Comparison of ENCODE assay signal across 7 cellular contexts in genomic region chr20:3092611-3093379, GRCh38. TPM values are rescaled to one million over a fixed set of nuclear protein-coding genes. Genes with fewer than 3 reads are reported as not detected.
DNase-seq lines count a peak whose midpoint lies in the region; ATAC-seq, FAIRE-seq and TF ChIP-seq lines count a peak whose summit lies in the region.
"Had no signal": no experiment of that assay in that cellular context is flagged by ENCODE, and none has a peak within 500 bp of the region (broad histone marks: within the 10 kb centered on the region; RNA-seq: fewer than 3 reads in every experiment).

No MANE protein-coding gene starts in this region.

- H3K27me3 ChIP-seq in small intestine (ENCODE audit: control insufficient read depth in 2 of 2, insufficient read depth in 2 of 2, low read length in 2 of 2) (peaks cover 3 to 5% of the 10 kb centered on the region in 2 donors), ovary (no peaks in the 10 kb centered on the region), body of pancreas (peaks cover 0 to 11% of the 10 kb centered on the region in 2 donors)

- H3K36me3 ChIP-seq in small intestine (ENCODE audit: control insufficient read depth in 2 of 2, insufficient read depth in 2 of 2, low read length in 2 of 2) (no peaks in the 10 kb centered on the region), ovary (no peaks in the 10 kb centered on the region), body of pancreas (replicated peaks in 1 of 2; ENCODE audit: insufficient read depth in 1 of 2, low read depth in 2 of 2) (no peaks in the 10 kb centered on the region)

- TF ChIP-seq POLR2A in ovary (IDR thresholded peaks at IDR 0.05): no peak
- TF ChIP-seq POLR2A in body of pancreas (IDR thresholded peaks at IDR 0.05): no peak

- H3K4me1 ChIP-seq in small intestine (ENCODE audit: control insufficient read depth in 2 of 2, insufficient read depth in 1 of 2, low read depth in 1 of 2, low read length in 1 of 2) (no peaks in the 10 kb centered on the region), ovary (ENCODE audit: insufficient read depth) (no peaks in the 10 kb centered on the region), body of pancreas (peaks cover 9% of the 10 kb centered on the region)

- no peak for TF ChIP-seq EP300 in ovary (IDR thresholded peaks at IDR 0.05)

- no peaks in the 10 kb centered on the region for H3K9me3 ChIP-seq in small intestine (ENCODE audit: control insufficient read depth, low read depth)
- no peaks in the 10 kb centered on the region for H3K9me3 ChIP-seq in ovary
- no peaks in the 10 kb centered on the region for H3K9me3 ChIP-seq in body of pancreas

- no peak for TF ChIP-seq CTCF in ovary (IDR thresholded peaks at IDR 0.05)
- TF ChIP-seq CTCF in body of pancreas (IDR thresholded peaks at IDR 0.05): no peak

- H3K4me3 ChIP-seq in small intestine (ENCODE audit: low read depth in 1 of 2, low read length in 2 of 2) (peak overlapping the region; percentile 12 to 27), ovary (no peak overlapping the region), body of pancreas (no peak overlapping the region)

- FAIRE-seq in small intestine (lab: Jason Lieb, UNC): no peak

- no peak for ATAC-seq in body of pancreas

- 9 to 13% (median 13%) methylated on average over 35 to 81 of the region's 81 CpGs for WGBS in small intestine, 3 donors
- WGBS in ovary, 3 donors: 8 to 18% (median 9%) methylated on average over 59 to 81 of the region's 81 CpGs
- WGBS in body of pancreas, 2 donors: 6 to 30% methylated on average over 13 to 72 of the region's 81 CpGs

- H3K27ac ChIP-seq in small intestine (ENCODE audit: low read depth in 1 of 2, low read length in 1 of 2) (no peak overlapping the region), ovary (no peak overlapping the region), body of pancreas (no peak overlapping the region)

- DNase-seq in NCI-H69 (lab: John Stamatoyannopoulos, UW) (peak; percentile 43), dermis blood vessel endothelial cell (peak; percentile 25), small intestine (no peak), HCEC 1CT (no peak), ovary (no peak), body of pancreas (no peak)

- intact Hi-C loops in ovary (cut with DNase I) (no loop called here), body of pancreas (cut with DNase I) (no loop called here)

RNA-seq across cellular contexts. Expression of gene AVP, which starts 8.3 kb away (rescaled TPM):
- total RNA-seq in dermis blood vessel endothelial cell (not detected in 2 replicates), ovary (not detected), body of pancreas (not detected)
- polyA plus RNA-seq in small intestine (1 to 10 TPM in 1 of 3 donors, not detected in 2; 2.7 TPM), ovary (not detected)
- total RNA-seq: neural crest cell had no signal

RNA-seq across cellular contexts. Expression of gene OXT, which starts 21.4 kb away (rescaled TPM):
- total RNA-seq in dermis blood vessel endothelial cell (not detected in 2 replicates), ovary (under 1 TPM in 1 of 7 donors, not detected in 6; 0.61 TPM), body of pancreas (not detected)
- polyA plus RNA-seq in small intestine (10 to 100 TPM in 2 of 3 donors, 1 to 10 TPM in 1; 2.7 to 45.8 (median 36.2) TPM), ovary (under 1 TPM in 1 of 2 donors, not detected in 1; 0.86 TPM)
- total RNA-seq: neural crest cell had no signal

RNA-seq across cellular contexts. Expression of gene MRPS26, which starts 46.9 kb away (rescaled TPM):
- total RNA-seq in dermis blood vessel endothelial cell (34.5 and 37.6 TPM in 2 replicates), ovary (10 to 100 TPM; 40.8 to 65.8 (median 51.9) TPM), body of pancreas (10 to 100 TPM; 28.0 to 29.0 TPM)
- polyA plus RNA-seq in small intestine (10 to 100 TPM; 58.4 to 77.5 (median 75.4) TPM), ovary (10 to 100 TPM; 18.4 to 65.6 TPM)

RNA-seq across cellular contexts. Expression of gene GNRH2, which starts 49.4 kb away (rescaled TPM):
- total RNA-seq in dermis blood vessel endothelial cell (not detected in 2 replicates), ovary (1 to 10 TPM in 1 of 7 donors, under 1 TPM in 4, not detected in 2; 0.73 to 1.2 (median 0.95) TPM), body of pancreas (not detected)
- polyA plus RNA-seq in small intestine (under 1 TPM in 1 of 3 donors, not detected in 2; 0.15 TPM), ovary (1 to 10 TPM in 1 of 2 donors, not detected in 1; 2.2 TPM)

Comparison
In these comparisons a context has a peak if more than half of its experiments do, and no peak if none do; other contexts are left out.
1. DNase-seq: peak in NCI-H69 (single experiment) and dermis blood vessel endothelial cell (single experiment); none in small intestine (single experiment), HCEC 1CT (single experiment), ovary (0 of 5) and body of pancreas (0 of 4).
2. H3K4me3 ChIP-seq: peak in small intestine (2 of 2); none in ovary (single experiment) and body of pancreas (0 of 2).